Comparison of ENCODE assay signal across 1 cellular context in the genomic region with DNA sequence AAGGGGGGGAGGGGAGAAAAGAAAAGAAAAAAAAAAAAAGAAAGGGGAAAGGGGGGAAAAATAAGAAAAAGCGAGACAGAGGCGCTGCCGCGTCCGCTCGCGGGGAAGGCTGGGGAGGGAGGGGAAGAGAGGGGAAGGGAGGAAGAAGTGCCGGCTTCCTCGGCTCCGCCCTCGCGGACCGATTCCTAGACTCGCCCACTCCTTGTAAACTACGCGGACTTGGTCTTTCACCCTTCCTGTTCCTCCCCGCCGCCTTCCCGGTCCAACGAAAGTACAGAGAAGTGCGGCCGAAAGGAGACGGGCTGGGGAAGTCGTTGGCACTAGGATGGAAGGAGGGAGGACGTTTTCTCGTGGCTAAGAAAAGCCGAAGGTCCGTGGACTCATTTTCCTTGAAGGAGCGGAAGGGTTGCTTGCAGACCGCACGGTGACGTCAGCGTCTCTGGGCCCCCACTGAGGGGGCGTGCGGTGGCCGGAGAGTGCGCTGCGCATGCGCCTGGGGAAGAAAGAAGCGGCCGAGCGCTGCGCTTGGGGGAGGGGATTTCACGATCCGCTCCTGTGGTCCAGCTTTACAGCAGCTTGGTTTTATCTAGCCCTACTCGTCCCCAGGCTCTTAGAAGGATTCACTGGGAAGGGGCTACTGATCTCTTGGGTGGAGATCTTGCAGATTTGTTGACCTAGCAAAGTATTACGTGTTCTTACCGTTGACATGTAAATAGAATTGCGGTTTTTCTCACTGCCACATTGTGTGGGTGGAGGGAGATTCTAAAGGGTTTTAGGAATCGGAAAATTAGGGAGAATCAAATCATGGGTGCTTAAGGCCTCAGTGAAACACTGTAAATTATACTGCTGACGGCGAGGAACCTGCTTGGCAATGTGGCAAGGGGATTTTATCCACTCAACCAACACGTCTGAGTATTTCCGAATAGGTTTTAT.
TF ChIP-seq lines count a peak whose summit lies in the region.

A gene with protein sequence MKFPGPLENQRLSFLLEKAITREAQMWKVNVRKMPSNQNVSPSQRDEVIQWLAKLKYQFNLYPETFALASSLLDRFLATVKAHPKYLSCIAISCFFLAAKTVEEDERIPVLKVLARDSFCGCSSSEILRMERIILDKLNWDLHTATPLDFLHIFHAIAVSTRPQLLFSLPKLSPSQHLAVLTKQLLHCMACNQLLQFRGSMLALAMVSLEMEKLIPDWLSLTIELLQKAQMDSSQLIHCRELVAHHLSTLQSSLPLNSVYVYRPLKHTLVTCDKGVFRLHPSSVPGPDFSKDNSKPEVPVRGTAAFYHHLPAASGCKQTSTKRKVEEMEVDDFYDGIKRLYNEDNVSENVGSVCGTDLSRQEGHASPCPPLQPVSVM (minus strand): TSS at position 121 of the 933 bp plus-strand sequence. CDS start 9,627 bp downstream, outside the sequence.

TF ChIP-seq in HEK293, 187 proteins besides CTCF, POLR2A, EP300 and RAD21 (continued from another document and continues in another):
- TF ChIP-seq, protein P1, sequence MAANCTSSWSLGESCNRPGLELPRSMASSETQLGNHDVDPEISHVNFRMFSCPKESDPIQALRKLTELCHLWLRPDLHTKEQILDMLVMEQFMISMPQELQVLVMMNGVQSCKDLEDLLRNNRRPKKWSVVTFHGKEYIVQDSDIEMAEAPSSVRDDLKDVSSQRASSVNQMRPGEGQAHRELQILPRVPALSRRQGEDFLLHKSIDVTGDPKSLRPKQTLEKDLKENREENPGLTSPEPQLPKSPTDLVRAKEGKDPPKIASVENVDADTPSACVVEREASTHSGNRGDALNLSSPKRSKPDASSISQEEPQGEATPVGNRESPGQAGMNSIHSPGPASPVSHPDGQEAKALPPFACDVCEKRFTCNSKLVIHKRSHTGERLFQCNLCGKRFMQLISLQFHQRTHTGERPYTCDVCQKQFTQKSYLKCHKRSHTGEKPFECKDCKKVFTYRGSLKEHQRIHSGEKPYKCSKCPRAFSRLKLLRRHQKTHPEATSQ (tag by site-specific recombination; IDR thresholded peaks at IDR 0.05): peak; percentile 84; the same call in 1 of the 2 replicates
- TF ChIP-seq, protein P2, sequence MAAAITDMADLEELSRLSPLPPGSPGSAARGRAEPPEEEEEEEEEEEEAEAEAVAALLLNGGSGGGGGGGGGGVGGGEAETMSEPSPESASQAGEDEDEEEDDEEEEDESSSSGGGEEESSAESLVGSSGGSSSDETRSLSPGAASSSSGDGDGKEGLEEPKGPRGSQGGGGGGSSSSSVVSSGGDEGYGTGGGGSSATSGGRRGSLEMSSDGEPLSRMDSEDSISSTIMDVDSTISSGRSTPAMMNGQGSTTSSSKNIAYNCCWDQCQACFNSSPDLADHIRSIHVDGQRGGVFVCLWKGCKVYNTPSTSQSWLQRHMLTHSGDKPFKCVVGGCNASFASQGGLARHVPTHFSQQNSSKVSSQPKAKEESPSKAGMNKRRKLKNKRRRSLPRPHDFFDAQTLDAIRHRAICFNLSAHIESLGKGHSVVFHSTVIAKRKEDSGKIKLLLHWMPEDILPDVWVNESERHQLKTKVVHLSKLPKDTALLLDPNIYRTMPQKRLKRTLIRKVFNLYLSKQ (tag by site-specific recombination; IDR thresholded peaks at IDR 0.05; ENCODE audit: borderline replicate concordance): peak; percentile 27; the same call in 1 of the 2 replicates
- TF ChIP-seq, protein P3, sequence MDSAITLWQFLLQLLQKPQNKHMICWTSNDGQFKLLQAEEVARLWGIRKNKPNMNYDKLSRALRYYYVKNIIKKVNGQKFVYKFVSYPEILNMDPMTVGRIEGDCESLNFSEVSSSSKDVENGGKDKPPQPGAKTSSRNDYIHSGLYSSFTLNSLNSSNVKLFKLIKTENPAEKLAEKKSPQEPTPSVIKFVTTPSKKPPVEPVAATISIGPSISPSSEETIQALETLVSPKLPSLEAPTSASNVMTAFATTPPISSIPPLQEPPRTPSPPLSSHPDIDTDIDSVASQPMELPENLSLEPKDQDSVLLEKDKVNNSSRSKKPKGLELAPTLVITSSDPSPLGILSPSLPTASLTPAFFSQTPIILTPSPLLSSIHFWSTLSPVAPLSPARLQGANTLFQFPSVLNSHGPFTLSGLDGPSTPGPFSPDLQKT (IDR thresholded peaks at IDR 0.05; ENCODE audit: borderline replicate concordance, low read depth, low read length): no peak
- TF ChIP-seq ZNF768 (tag by site-specific recombination; IDR thresholded peaks at IDR 0.05) (no peak), REPIN1 (tag by site-specific recombination; IDR thresholded peaks at IDR 0.05; ENCODE audit: low read depth) (0 out of 2 replicates have a peak, but pooled peaks have one; percentile 60), ZNF433 (tag by site-specific recombination; IDR thresholded peaks at IDR 0.05; ENCODE audit: low read depth) (no peak), ZNF211 (tag by site-specific recombination; IDR thresholded peaks at IDR 0.05; ENCODE audit: low read depth) (no peak), ZNF175 (tag by site-specific recombination; IDR thresholded peaks at IDR 0.05) (no peak), ZNF366 (tag by site-specific recombination; conservative IDR thresholded peaks at IDR 0.05) (peak; percentile 92), ZNF530 (tag by site-specific recombination; IDR thresholded peaks at IDR 0.05; ENCODE audit: low read depth) (0 out of 2 replicates have a peak, but pooled peaks have one; percentile 66), HOXA7 (CRISPR knock-in tag; IDR thresholded peaks at IDR 0.05; ENCODE audit: borderline replicate concordance) (no peak), ZNF132 (tag by site-specific recombination; IDR thresholded peaks at IDR 0.05; ENCODE audit: borderline replicate concordance) (no peak), ZXDB (tag by site-specific recombination; IDR thresholded peaks at IDR 0.05) (peak; percentile 99), KLF10 (tag by site-specific recombination; IDR thresholded peaks at IDR 0.05) (peak; percentile 95), ZNF121 (tag by site-specific recombination; IDR thresholded peaks at IDR 0.05) (peak; percentile 35; the same call in 1 of the 2 replicates), SP7 (tag by site-specific recombination; IDR thresholded peaks at IDR 0.05) (peak; percentile 99), SP2 (tag by site-specific recombination; IDR thresholded peaks at IDR 0.05) (peak; percentile 81), ZBTB7A (tag by site-specific recombination; IDR thresholded peaks at IDR 0.05; ENCODE audit: low read depth) (peak; percentile 100)
- TF ChIP-seq, protein P4, sequence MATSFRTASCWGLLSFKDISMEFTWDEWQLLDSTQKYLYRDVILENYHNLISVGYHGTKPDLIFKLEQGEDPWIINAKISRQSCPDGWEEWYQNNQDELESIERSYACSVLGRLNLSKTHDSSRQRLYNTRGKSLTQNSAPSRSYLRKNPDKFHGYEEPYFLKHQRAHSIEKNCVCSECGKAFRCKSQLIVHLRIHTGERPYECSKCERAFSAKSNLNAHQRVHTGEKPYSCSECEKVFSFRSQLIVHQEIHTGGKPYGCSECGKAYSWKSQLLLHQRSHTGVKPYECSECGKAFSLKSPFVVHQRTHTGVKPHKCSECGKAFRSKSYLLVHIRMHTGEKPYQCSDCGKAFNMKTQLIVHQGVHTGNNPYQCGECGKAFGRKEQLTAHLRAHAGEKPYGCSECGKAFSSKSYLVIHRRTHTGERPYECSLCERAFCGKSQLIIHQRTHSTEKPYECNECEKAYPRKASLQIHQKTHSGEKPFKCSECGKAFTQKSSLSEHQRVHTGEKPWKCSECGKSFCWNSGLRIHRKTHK (tag by site-specific recombination; IDR thresholded peaks at IDR 0.05): no peak
- TF ChIP-seq, protein P5, sequence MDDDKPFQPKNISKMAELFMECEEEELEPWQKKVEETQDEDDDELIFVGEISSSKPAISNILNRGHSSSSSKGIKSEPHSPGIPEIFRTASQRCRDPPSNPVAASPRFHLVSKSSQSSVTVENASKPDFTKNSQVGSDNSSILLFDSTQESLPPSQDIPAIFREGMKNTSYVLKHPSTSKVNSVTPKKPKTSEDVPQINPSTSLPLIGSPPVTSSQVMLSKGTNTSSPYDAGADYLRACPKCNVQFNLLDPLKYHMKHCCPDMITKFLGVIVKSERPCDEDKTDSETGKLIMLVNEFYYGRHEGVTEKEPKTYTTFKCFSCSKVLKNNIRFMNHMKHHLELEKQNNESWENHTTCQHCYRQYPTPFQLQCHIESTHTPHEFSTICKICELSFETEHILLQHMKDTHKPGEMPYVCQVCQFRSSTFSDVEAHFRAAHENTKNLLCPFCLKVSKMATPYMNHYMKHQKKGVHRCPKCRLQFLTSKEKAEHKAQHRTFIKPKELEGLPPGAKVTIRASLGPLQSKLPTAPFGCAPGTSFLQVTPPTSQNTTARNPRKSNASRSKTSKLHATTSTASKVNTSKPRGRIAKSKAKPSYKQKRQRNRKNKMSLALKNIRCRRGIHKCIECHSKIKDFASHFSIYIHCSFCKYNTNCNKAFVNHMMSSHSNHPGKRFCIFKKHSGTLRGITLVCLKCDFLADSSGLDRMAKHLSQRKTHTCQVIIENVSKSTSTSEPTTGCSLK (tag by site-specific recombination; IDR thresholded peaks at IDR 0.05): no peak
- TF ChIP-seq, protein P6, sequence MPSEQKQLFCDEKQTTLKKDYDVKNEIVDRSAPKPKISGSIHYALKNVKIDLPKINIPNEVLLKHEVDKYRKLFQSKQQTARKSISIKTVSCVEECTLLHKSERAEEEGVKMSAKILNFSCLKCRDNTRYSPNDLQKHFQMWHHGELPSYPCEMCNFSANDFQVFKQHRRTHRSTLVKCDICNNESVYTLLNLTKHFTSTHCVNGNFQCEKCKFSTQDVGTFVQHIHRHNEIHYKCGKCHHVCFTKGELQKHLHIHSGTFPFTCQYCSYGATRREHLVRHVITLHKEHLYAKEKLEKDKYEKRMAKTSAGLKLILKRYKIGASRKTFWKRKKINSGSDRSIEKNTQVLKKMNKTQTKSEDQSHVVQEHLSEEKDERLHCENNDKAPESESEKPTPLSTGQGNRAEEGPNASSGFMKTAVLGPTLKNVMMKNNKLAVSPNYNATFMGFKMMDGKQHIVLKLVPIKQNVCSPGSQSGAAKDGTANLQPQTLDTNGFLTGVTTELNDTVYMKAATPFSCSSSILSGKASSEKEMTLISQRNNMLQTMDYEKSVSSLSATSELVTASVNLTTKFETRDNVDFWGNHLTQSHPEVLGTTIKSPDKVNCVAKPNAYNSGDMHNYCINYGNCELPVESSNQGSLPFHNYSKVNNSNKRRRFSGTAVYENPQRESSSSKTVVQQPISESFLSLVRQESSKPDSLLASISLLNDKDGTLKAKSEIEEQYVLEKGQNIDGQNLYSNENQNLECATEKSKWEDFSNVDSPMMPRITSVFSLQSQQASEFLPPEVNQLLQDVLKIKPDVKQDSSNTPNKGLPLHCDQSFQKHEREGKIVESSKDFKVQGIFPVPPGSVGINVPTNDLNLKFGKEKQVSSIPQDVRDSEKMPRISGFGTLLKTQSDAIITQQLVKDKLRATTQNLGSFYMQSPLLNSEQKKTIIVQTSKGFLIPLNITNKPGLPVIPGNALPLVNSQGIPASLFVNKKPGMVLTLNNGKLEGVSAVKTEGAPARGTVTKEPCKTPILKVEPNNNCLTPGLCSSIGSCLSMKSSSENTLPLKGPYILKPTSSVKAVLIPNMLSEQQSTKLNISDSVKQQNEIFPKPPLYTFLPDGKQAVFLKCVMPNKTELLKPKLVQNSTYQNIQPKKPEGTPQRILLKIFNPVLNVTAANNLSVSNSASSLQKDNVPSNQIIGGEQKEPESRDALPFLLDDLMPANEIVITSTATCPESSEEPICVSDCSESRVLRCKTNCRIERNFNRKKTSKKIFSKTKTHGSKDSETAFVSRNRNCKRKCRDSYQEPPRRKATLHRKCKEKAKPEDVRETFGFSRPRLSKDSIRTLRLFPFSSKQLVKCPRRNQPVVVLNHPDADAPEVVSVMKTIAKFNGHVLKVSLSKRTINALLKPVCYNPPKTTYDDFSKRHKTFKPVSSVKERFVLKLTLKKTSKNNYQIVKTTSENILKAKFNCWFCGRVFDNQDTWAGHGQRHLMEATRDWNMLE (tag by site-specific recombination; conservative IDR thresholded peaks at IDR 0.05; ENCODE audit: low read depth): peak; percentile 57
- TF ChIP-seq, protein P7, sequence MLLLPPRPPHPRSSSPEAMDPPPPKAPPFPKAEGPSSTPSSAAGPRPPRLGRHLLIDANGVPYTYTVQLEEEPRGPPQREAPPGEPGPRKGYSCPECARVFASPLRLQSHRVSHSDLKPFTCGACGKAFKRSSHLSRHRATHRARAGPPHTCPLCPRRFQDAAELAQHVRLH (tag by site-specific recombination; IDR thresholded peaks at IDR 0.05): peak; percentile 97
- TF ChIP-seq, protein P8, sequence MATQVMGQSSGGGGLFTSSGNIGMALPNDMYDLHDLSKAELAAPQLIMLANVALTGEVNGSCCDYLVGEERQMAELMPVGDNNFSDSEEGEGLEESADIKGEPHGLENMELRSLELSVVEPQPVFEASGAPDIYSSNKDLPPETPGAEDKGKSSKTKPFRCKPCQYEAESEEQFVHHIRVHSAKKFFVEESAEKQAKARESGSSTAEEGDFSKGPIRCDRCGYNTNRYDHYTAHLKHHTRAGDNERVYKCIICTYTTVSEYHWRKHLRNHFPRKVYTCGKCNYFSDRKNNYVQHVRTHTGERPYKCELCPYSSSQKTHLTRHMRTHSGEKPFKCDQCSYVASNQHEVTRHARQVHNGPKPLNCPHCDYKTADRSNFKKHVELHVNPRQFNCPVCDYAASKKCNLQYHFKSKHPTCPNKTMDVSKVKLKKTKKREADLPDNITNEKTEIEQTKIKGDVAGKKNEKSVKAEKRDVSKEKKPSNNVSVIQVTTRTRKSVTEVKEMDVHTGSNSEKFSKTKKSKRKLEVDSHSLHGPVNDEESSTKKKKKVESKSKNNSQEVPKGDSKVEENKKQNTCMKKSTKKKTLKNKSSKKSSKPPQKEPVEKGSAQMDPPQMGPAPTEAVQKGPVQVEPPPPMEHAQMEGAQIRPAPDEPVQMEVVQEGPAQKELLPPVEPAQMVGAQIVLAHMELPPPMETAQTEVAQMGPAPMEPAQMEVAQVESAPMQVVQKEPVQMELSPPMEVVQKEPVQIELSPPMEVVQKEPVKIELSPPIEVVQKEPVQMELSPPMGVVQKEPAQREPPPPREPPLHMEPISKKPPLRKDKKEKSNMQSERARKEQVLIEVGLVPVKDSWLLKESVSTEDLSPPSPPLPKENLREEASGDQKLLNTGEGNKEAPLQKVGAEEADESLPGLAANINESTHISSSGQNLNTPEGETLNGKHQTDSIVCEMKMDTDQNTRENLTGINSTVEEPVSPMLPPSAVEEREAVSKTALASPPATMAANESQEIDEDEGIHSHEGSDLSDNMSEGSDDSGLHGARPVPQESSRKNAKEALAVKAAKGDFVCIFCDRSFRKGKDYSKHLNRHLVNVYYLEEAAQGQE (tag by site-specific recombination; IDR thresholded peaks at IDR 0.05): peak; percentile 47; the same call in 1 of the 2 replicates
- TF ChIP-seq, protein P9, sequence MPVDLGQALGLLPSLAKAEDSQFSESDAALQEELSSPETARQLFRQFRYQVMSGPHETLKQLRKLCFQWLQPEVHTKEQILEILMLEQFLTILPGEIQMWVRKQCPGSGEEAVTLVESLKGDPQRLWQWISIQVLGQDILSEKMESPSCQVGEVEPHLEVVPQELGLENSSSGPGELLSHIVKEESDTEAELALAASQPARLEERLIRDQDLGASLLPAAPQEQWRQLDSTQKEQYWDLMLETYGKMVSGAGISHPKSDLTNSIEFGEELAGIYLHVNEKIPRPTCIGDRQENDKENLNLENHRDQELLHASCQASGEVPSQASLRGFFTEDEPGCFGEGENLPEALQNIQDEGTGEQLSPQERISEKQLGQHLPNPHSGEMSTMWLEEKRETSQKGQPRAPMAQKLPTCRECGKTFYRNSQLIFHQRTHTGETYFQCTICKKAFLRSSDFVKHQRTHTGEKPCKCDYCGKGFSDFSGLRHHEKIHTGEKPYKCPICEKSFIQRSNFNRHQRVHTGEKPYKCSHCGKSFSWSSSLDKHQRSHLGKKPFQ (tag by site-specific recombination; IDR thresholded peaks at IDR 0.05): no peak
